ENCODE assay signal across 35 cellular contexts in genomic region chr2:169609264-169609663, GRCh38.
"Had no signal": no experiment of that assay in that cellular context is flagged by ENCODE, and none has a peak within 500 bp of the region (broad histone marks: within the 10 kb centered on the region; RNA-seq: fewer than 3 reads in every experiment).

No MANE protein-coding gene starts in this region.

- H3K4me3 ChIP-seq: PC-9 had no signal

- DNase-seq: activated B cell treated with CpG ODN at 0.5 μM for 24 hours; activated CD4-positive, alpha-beta memory T cell treated with anti-CD3 and anti-CD28 coated beads for 36 hours; activated CD4-positive, alpha-beta T cell treated with anti-CD3 and anti-CD28 coated beads for 4 hours; activated CD4-positive, alpha-beta T cell treated with anti-CD3 and anti-CD28 coated beads, Interleukin-2, amount 50 U/mL, for 1 hour; activated CD4-positive, CD25-positive, alpha-beta regulatory T cell treated with anti-CD3 and anti-CD28 coated beads, Interleukin-2, amount 50 U/mL, for 72 hours; activated CD8-positive, alpha-beta memory T cell treated with anti-CD3 and anti-CD28 coated beads, Interleukin-2, amount 10 ng/mL, durations not matched to agents 7 days and 5 days; activated CD8-positive, alpha-beta memory T cell treated with anti-CD3 and anti-CD28 coated beads, Interleukin-2, amount 50 U/mL, for 48 hours; activated effector memory CD4-positive, alpha-beta T cell treated with Interleukin-2 at 50 U/mL for 16 hours; activated naive CD4-positive, alpha-beta T cell treated with anti-CD3 and anti-CD28 coated beads, Interleukin-2, amount 10 ng/mL, durations not matched to agents 7 days and 5 days; activated naive CD8-positive, alpha-beta T cell treated with anti-CD3 and anti-CD28 coated beads, Interleukin-2, amount 50 U/mL, for 24 hours; activated T-cell treated with anti-CD3 and anti-CD28 coated beads, Interleukin-2, amount 50 U/mL, for 48 hours; anterior cingulate cortex; central memory CD4-positive, alpha-beta T cell; Kasumi-1; KG1; MM.1S; MV-4-11; NCI-H1092 treated with DMSO at 0.1 percent for 48 hours; NCI-H1417; NCI-H146; NCI-H187; NCI-H2029 treated with DMSO at 0.1 percent for 48 hours; NCI-H2107; NCI-H2171; NCI-H510A; NCI-H526; NCI-H82; NK-92 treated with Interleukin-12 subunit alpha and Interleukin-12 subunit beta, amount 100 ng/mL, for 24 hours; PC-9; Right ventricle myocardium superior; SW 1271; T-helper 1 cell; T-helper 2 cell; T-helper 9 cell had no signal

- H3K27ac ChIP-seq: PC-9, VCaP had no signal
